ENCODE assay signal across 9 cellular contexts in the genomic region with DNA sequence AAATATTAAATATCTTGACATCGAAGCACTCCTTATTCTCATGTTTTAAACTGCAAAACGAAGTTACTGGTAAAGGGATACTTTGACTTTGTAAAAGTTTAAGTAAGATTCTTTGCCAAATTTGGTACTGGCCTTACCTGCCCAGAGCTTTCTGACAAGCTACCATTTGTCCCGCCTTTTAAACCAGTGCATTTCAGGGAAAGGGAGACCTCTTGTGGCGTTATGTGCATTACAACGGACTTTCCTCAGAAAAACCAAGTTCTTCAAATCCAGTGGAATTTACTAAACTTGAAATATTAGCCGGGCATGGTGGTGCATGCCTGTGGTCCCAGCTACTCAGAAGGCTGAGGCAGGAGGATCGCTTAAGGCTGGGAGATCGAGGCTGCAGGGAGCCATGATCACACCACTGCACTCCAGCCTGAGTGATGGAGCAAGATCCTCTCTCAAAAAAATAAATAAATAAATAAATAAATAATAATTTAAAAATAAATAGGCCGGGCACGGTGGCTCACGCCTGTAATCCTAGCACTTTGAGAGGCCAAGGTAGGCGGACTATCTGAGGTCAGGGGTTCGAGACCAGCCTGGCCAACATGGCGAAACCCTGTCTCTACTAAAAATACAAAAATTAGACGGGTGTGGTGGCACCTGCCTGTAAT. TPM values are rescaled to one million over a fixed set of nuclear protein-coding genes. Genes with fewer than 3 reads are reported as not detected.
DNase-seq lines count a peak whose midpoint lies in the region; ATAC-seq and TF ChIP-seq lines count a peak whose summit lies in the region.
"Not testable (repeated sequence)": the region's sequence is repeated elsewhere in the genome, so short reads cannot be mapped to it uniquely, and the experiment has no call there.
"Had no signal": no experiment of that assay in that cellular context is flagged by ENCODE, and none has a peak within 500 bp of the region (broad histone marks: within the 10 kb centered on the region; RNA-seq: fewer than 3 reads in every experiment).

No MANE protein-coding gene starts in this region.

- H3K27me3 ChIP-seq in adipocyte (replicated peaks; ENCODE audit: control insufficient read depth, insufficient read depth, low read length), result not testable (repeated sequence)
- H3K27me3 ChIP-seq in suprapubic skin, result peaks cover 11% of the 10 kb centered on the region

- TF ChIP-seq EP300 in suprapubic skin (IDR thresholded peaks at IDR 0.05), result not testable (repeated sequence)

- H3K4me3 Mint-ChIP-seq in naive B cell, result not testable (repeated sequence)

- WGBS in suprapubic skin, result 23% methylated on average over 15 of the region's 15 CpGs

- H3K4me3 ChIP-seq in adipocyte (ENCODE audit: low read length); foreskin fibroblast (ENCODE audit: low read depth in 1 of 2, low read length in 2 of 2); suprapubic skin: not testable (repeated sequence)

- TF ChIP-seq POLR2A in suprapubic skin (IDR thresholded peaks at IDR 0.05), result not testable (repeated sequence)

- peaks cover 17 to 31% (median 29%) of the 10 kb centered on the region in 3 donors for H3K27me3 Mint-ChIP-seq in naive B cell

- not testable (repeated sequence) for H3K9ac ChIP-seq in adipocyte (ENCODE audit: low read length)

- H3K36me3 Mint-ChIP-seq in naive B cell, result not testable (repeated sequence)

- not testable (repeated sequence) for H3K9me3 ChIP-seq in adipocyte (ENCODE audit: control insufficient read depth, low read length); suprapubic skin

- peaks cover 26% of the 10 kb centered on the region for H3K4me1 ChIP-seq in adipocyte (ENCODE audit: control insufficient read depth, insufficient read depth, low read length)
- H3K4me1 ChIP-seq in suprapubic skin, result peaks cover 31% of the 10 kb centered on the region

- peaks cover 29 to 37% (median 30%) of the 10 kb centered on the region in 3 donors for H3K4me1 Mint-ChIP-seq in naive B cell

- not testable (repeated sequence) for H3K27ac Mint-ChIP-seq in naive B cell

- not testable (repeated sequence) for H3K9me3 Mint-ChIP-seq in naive B cell

- DNase-seq in DMS 273 treated with DMSO at 0.1 percent for 48 hours (lab: John Stamatoyannopoulos, UW), result peak; percentile 12
- DNase-seq in HT1080 (ENCODE audit: low read depth), result peak; percentile 67
- DNase-seq in NCI-H510A (lab: John Stamatoyannopoulos, UW), result peak; percentile 19
- peak; percentile 73 for DNase-seq in T1000 (lab: John Stamatoyannopoulos, UW)
- DNase-seq in adipocyte (ENCODE audit: low read depth), result peak; percentile 90
- DNase-seq in foreskin fibroblast, result peak; percentile 56 to 84
- DNase-seq in naive B cell, result peak; percentile 41
- not testable (repeated sequence) for DNase-seq in suprapubic skin (ENCODE audit: low spot score in 2 of 2)

- ATAC-seq in naive B cell (ENCODE audit: low read depth in 2 of 2), result peak; percentile 34 to 51

- H3K36me3 ChIP-seq in adipocyte (ENCODE audit: control insufficient read depth, insufficient read depth, low read length, severe bottlenecking); suprapubic skin: not testable (repeated sequence)

- TF ChIP-seq CTCF in foreskin fibroblast (IDR thresholded peaks at IDR 0.05; ENCODE audit: low read depth, low read length), result peak; percentile 68
- peak; percentile 71 to 74 for TF ChIP-seq CTCF in suprapubic skin (IDR thresholded peaks at IDR 0.05)

- not testable (repeated sequence) for H3K27ac ChIP-seq in suprapubic skin

RNA-seq across cellular contexts. Expression of gene JPH2, which starts 3.3 kb away (rescaled TPM):
- 0.34 and 0.53 TPM in 2 replicates for total RNA-seq in HT1080 (2014; rRNA removed; shearing (Covaris generic))
- polyA plus RNA-seq in HT1080 (2015; cell fraction: cytosol; rRNA removed), result 0.06 and 0.08 TPM in 2 replicates
- 0.14 and 0.35 TPM in 2 replicates for polyA plus RNA-seq in HT1080 (2015; cell fraction: nucleus; rRNA removed)
- not detected for polyA plus RNA-seq in naive B cell (ENCODE audit: low read depth in 6 of 6)
- 1 to 10 TPM; 3.8 to 5.0 (median 4.5) TPM for total RNA-seq in suprapubic skin
- total RNA-seq: T-helper 1 cell treated with Interleukin-12 subunit alpha and Interleukin-12 subunit beta and Interleukin-4 antibody, amounts not matched to agents 30 ng/mL and 1 ng/mL, for 36 hours had no signal

RNA-seq across cellular contexts. Expression of gene OSER1, which starts 20.2 kb away (rescaled TPM):
- 39.2 and 42.6 TPM in 2 replicates for total RNA-seq in HT1080 (2014; rRNA removed; shearing (Covaris generic))
- polyA plus RNA-seq in HT1080 (2015; cell fraction: cytosol; rRNA removed), result 34.8 and 37.4 TPM in 2 replicates
- 50.9 and 51.4 TPM in 2 replicates for polyA plus RNA-seq in HT1080 (2015; cell fraction: nucleus; rRNA removed)
- polyA plus RNA-seq in naive B cell (ENCODE audit: low read depth in 6 of 6), result 100 to 1,000 TPM; 101 to 163 (median 112) TPM
- total RNA-seq in suprapubic skin, result 10 to 100 TPM; 34.2 to 51.6 (median 41.3) TPM

RNA-seq across cellular contexts. Expression of gene GDAP1L1, which starts 56.8 kb away (rescaled TPM):
- 0.03 TPM in 1 of 2 replicates, not detected in the other for total RNA-seq in HT1080 (2014; rRNA removed; shearing (Covaris generic))
- 0.06 TPM in 1 of 2 replicates, not detected in the other for polyA plus RNA-seq in HT1080 (2015; cell fraction: cytosol; rRNA removed)
- not detected in 2 replicates for polyA plus RNA-seq in HT1080 (2015; cell fraction: nucleus; rRNA removed)
- not detected for polyA plus RNA-seq in naive B cell (ENCODE audit: low read depth in 6 of 6)
- not detected for total RNA-seq in suprapubic skin
- total RNA-seq: T-helper 1 cell treated with Interleukin-12 subunit alpha and Interleukin-12 subunit beta and Interleukin-4 antibody, amounts not matched to agents 30 ng/mL and 1 ng/mL, for 36 hours had no signal
